In the genomic region with DNA sequence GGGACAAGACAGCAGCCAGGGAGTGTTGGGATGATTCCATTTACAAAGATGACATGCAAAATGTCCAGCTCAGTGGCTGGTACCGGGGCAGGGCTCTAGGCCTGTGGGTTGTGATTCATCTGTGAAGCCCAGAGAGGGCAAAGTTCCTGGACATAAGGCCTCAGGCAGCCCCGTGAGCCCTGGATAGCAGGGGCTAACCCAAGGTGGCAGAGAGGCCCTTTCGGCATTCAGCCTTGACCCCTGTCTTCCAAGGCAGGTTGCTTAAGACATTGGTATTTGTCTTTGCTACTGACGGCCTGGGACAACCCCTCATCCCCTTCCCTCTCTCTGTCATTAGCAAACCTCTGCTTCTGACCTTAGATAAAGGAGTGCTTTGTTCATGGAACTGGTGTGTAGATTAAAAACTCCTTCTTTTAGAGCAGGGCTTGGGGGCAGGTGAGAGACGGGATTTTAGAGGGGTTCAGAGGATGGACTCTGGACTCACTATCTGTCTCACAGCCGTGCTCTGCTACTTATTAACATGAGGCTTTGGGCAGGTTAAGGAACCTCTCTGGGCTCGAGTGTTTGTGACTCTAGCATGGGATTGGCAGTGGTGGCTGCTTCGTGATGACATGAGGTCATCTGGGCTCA, we compare ENCODE assay signal across 1 cellular context.
TF ChIP-seq lines count a peak whose summit lies in the region.

No MANE protein-coding gene starts in this region.

TF ChIP-seq in HepG2, 621 proteins besides CTCF, POLR2A, EP300 and RAD21 (continued from another document and continues in another):
- TF ChIP-seq, protein P1, sequence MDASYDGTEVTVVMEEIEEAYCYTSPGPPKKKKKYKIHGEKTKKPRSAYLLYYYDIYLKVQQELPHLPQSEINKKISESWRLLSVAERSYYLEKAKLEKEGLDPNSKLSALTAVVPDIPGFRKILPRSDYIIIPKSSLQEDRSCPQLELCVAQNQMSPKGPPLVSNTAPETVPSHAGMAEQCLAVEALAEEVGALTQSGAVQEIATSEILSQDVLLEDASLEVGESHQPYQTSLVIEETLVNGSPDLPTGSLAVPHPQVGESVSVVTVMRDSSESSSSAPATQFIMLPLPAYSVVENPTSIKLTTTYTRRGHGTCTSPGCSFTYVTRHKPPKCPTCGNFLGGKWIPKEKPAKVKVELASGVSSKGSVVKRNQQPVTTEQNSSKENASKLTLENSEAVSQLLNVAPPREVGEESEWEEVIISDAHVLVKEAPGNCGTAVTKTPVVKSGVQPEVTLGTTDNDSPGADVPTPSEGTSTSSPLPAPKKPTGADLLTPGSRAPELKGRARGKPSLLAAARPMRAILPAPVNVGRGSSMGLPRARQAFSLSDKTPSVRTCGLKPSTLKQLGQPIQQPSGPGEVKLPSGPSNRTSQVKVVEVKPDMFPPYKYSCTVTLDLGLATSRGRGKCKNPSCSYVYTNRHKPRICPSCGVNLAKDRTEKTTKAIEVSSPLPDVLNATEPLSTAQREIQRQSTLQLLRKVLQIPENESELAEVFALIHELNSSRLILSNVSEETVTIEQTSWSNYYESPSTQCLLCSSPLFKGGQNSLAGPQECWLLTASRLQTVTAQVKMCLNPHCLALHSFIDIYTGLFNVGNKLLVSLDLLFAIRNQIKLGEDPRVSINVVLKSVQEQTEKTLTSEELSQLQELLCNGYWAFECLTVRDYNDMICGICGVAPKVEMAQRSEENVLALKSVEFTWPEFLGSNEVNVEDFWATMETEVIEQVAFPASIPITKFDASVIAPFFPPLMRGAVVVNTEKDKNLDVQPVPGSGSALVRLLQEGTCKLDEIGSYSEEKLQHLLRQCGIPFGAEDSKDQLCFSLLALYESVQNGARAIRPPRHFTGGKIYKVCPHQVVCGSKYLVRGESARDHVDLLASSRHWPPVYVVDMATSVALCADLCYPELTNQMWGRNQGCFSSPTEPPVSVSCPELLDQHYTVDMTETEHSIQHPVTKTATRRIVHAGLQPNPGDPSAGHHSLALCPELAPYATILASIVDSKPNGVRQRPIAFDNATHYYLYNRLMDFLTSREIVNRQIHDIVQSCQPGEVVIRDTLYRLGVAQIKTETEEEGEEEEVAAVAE (CRISPR knock-in tag; IDR thresholded peaks at IDR 0.05; ENCODE audit: borderline replicate concordance) = no peak
- TF ChIP-seq TGIF2 (CRISPR knock-in tag; IDR thresholded peaks at IDR 0.05) (no peak; the same call in 1 of the 2 replicates), FLYWCH1 (CRISPR knock-in tag; IDR thresholded peaks at IDR 0.05) (no peak), RBM39 (IDR thresholded peaks at IDR 0.05; ENCODE audit: low read depth, low read length, poor library complexity, severe bottlenecking) (no peak), ZNF124 (CRISPR knock-in tag; IDR thresholded peaks at IDR 0.05) (peak; percentile 48; the same call in 1 of the 2 replicates), ZFAT (CRISPR knock-in tag; conservative IDR thresholded peaks at IDR 0.05) (no peak), RXRB (CRISPR knock-in tag; IDR thresholded peaks at IDR 0.05; ENCODE audit: borderline replicate concordance) (peak; percentile 86), ZNF101 (CRISPR knock-in tag; IDR thresholded peaks at IDR 0.05; ENCODE audit: borderline replicate concordance, low read depth) (no peak), ZSCAN29 (CRISPR knock-in tag; conservative IDR thresholded peaks at IDR 0.05) (0 out of 2 replicates have a peak, but pooled peaks have one; percentile 61), NFE2L2 (IDR thresholded peaks at IDR 0.05; ENCODE audit: low read length) (no peak), ZNF431 (CRISPR knock-in tag; IDR thresholded peaks at IDR 0.05; ENCODE audit: borderline replicate concordance, low read depth) (no peak), ZNF766 (CRISPR knock-in tag; IDR thresholded peaks at IDR 0.05; ENCODE audit: borderline replicate concordance) (no peak), MYNN (CRISPR knock-in tag; IDR thresholded peaks at IDR 0.05; ENCODE audit: low read depth) (no peak), EHMT2 (IDR thresholded peaks at IDR 0.05; ENCODE audit: borderline replicate concordance, low read depth, low read length) (no peak), SMARCC2 (IDR thresholded peaks at IDR 0.05) (no peak), POLR2AphosphoS2 (IDR thresholded peaks at IDR 0.05; ENCODE audit: low read depth, low read length) (no peak), MTA3 (CRISPR knock-in tag; IDR thresholded peaks at IDR 0.05) (no peak), ZNF558 (CRISPR knock-in tag; IDR thresholded peaks at IDR 0.05; ENCODE audit: borderline replicate concordance) (no peak), ZNF292 (CRISPR knock-in tag; IDR thresholded peaks at IDR 0.05; ENCODE audit: borderline replicate concordance, low read depth) (0 out of 2 replicates have a peak, but pooled peaks have one; percentile 26), ZNF543 (CRISPR knock-in tag; IDR thresholded peaks at IDR 0.05) (no peak), FOSL1 (CRISPR knock-in tag; IDR thresholded peaks at IDR 0.05; ENCODE audit: borderline replicate concordance) (no peak), KLF6 (CRISPR knock-in tag; IDR thresholded peaks at IDR 0.05) (0 out of 2 replicates have a peak, but pooled peaks have one; percentile 27), RFX3 (CRISPR knock-in tag; IDR thresholded peaks at IDR 0.05) (no peak), ZNF549 (CRISPR knock-in tag; IDR thresholded peaks at IDR 0.05) (no peak), ZNF496 (CRISPR knock-in tag; IDR thresholded peaks at IDR 0.05; ENCODE audit: insufficient replicate concordance) (no peak), SOX5 (CRISPR knock-in tag; IDR thresholded peaks at IDR 0.05; ENCODE audit: borderline replicate concordance) (peak; percentile 60; the same call in 1 of the 2 replicates), NCOR1 (IDR thresholded peaks at IDR 0.05; ENCODE audit: borderline replicate concordance, low read length) (peak; percentile 88; the same call in 1 of the 2 replicates), TBX2 (CRISPR knock-in tag; IDR thresholded peaks at IDR 0.05; ENCODE audit: borderline replicate concordance) (peak; percentile 84), MED8 (CRISPR knock-in tag; IDR thresholded peaks at IDR 0.05; ENCODE audit: insufficient replicate concordance) (no peak), SALL1 (CRISPR knock-in tag; IDR thresholded peaks at IDR 0.05) (peak; percentile 79; the same call in 1 of the 2 replicates), ZNF562 (CRISPR knock-in tag; IDR thresholded peaks at IDR 0.05; ENCODE audit: borderline replicate concordance) (no peak), BCL6 (CRISPR knock-in tag; IDR thresholded peaks at IDR 0.05) (peak; percentile 93), FIP1L1 (IDR thresholded peaks at IDR 0.05; ENCODE audit: borderline replicate concordance, insufficient read depth, low read depth, low read length) (no peak), SP140L (CRISPR knock-in tag; IDR thresholded peaks at IDR 0.05; ENCODE audit: borderline replicate concordance) (no peak)
- TF ChIP-seq, protein P2, sequence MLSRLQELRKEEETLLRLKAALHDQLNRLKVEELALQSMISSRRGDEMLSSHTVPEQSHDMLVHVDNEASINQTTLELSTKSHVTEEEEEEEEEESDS (CRISPR knock-in tag; IDR thresholded peaks at IDR 0.05; ENCODE audit: borderline replicate concordance) = no peak
- TF ChIP-seq, protein P3, sequence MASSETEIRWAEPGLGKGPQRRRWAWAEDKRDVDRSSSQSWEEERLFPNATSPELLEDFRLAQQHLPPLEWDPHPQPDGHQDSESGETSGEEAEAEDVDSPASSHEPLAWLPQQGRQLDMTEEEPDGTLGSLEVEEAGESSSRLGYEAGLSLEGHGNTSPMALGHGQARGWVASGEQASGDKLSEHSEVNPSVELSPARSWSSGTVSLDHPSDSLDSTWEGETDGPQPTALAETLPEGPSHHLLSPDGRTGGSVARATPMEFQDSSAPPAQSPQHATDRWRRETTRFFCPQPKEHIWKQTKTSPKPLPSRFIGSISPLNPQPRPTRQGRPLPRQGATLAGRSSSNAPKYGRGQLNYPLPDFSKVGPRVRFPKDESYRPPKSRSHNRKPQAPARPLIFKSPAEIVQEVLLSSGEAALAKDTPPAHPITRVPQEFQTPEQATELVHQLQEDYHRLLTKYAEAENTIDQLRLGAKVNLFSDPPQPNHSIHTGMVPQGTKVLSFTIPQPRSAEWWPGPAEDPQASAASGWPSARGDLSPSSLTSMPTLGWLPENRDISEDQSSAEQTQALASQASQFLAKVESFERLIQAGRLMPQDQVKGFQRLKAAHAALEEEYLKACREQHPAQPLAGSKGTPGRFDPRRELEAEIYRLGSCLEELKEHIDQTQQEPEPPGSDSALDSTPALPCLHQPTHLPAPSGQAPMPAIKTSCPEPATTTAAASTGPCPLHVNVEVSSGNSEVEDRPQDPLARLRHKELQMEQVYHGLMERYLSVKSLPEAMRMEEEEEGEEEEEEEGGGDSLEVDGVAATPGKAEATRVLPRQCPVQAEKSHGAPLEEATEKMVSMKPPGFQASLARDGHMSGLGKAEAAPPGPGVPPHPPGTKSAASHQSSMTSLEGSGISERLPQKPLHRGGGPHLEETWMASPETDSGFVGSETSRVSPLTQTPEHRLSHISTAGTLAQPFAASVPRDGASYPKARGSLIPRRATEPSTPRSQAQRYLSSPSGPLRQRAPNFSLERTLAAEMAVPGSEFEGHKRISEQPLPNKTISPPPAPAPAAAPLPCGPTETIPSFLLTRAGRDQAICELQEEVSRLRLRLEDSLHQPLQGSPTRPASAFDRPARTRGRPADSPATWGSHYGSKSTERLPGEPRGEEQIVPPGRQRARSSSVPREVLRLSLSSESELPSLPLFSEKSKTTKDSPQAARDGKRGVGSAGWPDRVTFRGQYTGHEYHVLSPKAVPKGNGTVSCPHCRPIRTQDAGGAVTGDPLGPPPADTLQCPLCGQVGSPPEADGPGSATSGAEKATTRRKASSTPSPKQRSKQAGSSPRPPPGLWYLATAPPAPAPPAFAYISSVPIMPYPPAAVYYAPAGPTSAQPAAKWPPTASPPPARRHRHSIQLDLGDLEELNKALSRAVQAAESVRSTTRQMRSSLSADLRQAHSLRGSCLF (CRISPR knock-in tag; IDR thresholded peaks at IDR 0.05; ENCODE audit: borderline replicate concordance) = no peak
- TF ChIP-seq, protein P4, sequence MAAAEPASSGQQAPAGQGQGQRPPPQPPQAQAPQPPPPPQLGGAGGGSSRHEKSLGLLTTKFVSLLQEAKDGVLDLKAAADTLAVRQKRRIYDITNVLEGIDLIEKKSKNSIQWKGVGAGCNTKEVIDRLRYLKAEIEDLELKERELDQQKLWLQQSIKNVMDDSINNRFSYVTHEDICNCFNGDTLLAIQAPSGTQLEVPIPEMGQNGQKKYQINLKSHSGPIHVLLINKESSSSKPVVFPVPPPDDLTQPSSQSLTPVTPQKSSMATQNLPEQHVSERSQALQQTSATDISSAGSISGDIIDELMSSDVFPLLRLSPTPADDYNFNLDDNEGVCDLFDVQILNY (CRISPR knock-in tag; conservative IDR thresholded peaks at IDR 0.05) = no peak
- TF ChIP-seq, protein P5, sequence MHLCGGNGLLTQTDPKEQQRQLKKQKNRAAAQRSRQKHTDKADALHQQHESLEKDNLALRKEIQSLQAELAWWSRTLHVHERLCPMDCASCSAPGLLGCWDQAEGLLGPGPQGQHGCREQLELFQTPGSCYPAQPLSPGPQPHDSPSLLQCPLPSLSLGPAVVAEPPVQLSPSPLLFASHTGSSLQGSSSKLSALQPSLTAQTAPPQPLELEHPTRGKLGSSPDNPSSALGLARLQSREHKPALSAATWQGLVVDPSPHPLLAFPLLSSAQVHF (CRISPR knock-in tag; IDR thresholded peaks at IDR 0.05) = no peak
- TF ChIP-seq, protein P6, sequence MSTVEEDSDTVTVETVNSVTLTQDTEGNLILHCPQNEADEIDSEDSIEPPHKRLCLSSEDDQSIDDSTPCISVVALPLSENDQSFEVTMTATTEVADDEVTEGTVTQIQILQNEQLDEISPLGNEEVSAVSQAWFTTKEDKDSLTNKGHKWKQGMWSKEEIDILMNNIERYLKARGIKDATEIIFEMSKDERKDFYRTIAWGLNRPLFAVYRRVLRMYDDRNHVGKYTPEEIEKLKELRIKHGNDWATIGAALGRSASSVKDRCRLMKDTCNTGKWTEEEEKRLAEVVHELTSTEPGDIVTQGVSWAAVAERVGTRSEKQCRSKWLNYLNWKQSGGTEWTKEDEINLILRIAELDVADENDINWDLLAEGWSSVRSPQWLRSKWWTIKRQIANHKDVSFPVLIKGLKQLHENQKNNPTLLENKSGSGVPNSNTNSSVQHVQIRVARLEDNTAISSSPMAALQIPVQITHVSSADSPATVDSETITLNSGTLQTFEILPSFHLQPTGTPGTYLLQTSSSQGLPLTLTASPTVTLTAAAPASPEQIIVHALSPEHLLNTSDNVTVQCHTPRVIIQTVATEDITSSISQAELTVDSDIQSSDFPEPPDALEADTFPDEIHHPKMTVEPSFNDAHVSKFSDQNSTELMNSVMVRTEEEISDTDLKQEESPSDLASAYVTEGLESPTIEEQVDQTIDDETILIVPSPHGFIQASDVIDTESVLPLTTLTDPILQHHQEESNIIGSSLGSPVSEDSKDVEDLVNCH (CRISPR knock-in tag; IDR thresholded peaks at IDR 0.05) = no peak
- TF ChIP-seq, protein P7, sequence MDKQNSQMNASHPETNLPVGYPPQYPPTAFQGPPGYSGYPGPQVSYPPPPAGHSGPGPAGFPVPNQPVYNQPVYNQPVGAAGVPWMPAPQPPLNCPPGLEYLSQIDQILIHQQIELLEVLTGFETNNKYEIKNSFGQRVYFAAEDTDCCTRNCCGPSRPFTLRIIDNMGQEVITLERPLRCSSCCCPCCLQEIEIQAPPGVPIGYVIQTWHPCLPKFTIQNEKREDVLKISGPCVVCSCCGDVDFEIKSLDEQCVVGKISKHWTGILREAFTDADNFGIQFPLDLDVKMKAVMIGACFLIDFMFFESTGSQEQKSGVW (CRISPR knock-in tag; IDR thresholded peaks at IDR 0.05; ENCODE audit: borderline replicate concordance) = no peak
- TF ChIP-seq, protein P8, sequence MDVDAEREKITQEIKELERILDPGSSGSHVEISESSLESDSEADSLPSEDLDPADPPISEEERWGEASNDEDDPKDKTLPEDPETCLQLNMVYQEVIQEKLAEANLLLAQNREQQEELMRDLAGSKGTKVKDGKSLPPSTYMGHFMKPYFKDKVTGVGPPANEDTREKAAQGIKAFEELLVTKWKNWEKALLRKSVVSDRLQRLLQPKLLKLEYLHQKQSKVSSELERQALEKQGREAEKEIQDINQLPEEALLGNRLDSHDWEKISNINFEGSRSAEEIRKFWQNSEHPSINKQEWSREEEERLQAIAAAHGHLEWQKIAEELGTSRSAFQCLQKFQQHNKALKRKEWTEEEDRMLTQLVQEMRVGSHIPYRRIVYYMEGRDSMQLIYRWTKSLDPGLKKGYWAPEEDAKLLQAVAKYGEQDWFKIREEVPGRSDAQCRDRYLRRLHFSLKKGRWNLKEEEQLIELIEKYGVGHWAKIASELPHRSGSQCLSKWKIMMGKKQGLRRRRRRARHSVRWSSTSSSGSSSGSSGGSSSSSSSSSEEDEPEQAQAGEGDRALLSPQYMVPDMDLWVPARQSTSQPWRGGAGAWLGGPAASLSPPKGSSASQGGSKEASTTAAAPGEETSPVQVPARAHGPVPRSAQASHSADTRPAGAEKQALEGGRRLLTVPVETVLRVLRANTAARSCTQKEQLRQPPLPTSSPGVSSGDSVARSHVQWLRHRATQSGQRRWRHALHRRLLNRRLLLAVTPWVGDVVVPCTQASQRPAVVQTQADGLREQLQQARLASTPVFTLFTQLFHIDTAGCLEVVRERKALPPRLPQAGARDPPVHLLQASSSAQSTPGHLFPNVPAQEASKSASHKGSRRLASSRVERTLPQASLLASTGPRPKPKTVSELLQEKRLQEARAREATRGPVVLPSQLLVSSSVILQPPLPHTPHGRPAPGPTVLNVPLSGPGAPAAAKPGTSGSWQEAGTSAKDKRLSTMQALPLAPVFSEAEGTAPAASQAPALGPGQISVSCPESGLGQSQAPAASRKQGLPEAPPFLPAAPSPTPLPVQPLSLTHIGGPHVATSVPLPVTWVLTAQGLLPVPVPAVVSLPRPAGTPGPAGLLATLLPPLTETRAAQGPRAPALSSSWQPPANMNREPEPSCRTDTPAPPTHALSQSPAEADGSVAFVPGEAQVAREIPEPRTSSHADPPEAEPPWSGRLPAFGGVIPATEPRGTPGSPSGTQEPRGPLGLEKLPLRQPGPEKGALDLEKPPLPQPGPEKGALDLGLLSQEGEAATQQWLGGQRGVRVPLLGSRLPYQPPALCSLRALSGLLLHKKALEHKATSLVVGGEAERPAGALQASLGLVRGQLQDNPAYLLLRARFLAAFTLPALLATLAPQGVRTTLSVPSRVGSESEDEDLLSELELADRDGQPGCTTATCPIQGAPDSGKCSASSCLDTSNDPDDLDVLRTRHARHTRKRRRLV (CRISPR knock-in tag; IDR thresholded peaks at IDR 0.05) = no peak
